25 cellular contexts compared by ENCODE assay signal in genomic region chr21:37093977-37094376, GRCh38. TPM values are rescaled to one million over a fixed set of nuclear protein-coding genes. Genes with fewer than 3 reads are reported as not detected.
DNase-seq lines count a peak whose midpoint lies in the region; ATAC-seq, FAIRE-seq and TF ChIP-seq lines count a peak whose summit lies in the region.
"Had no signal": no experiment of that assay in that cellular context is flagged by ENCODE, and none has a peak within 500 bp of the region (broad histone marks: within the 10 kb centered on the region; RNA-seq: fewer than 3 reads in every experiment).

No MANE protein-coding gene starts in this region.

- TF ChIP-seq EP300 in HepG2 (IDR thresholded peaks at IDR 0.05; ENCODE audit: low read depth in 2 of 2, low read length in 2 of 2) (no peak), HepG2 (CRISPR knock-in tag; IDR thresholded peaks at IDR 0.05; ENCODE audit: borderline replicate concordance) (no peak), K562 (IDR thresholded peaks at IDR 0.05; ENCODE audit: low read length) (no peak)

- intact Hi-C loops in HepG2 (cut with micrococcal nuclease; ENCODE audit: unreplicated experiment) (no loop called here), right lobe of liver (cut with DNase I) (no loop called here), K562 (cut with micrococcal nuclease) (no loop called here)

- peaks cover 4% of the 10 kb centered on the region; the same call in 1 of the 2 replicates for H4K20me1 ChIP-seq in HepG2 (ENCODE audit: insufficient read depth, low read length)
- H4K20me1 ChIP-seq in K562 (replicated peaks; ENCODE audit: control insufficient read depth, insufficient read depth, low read length): no peaks in the 10 kb centered on the region

- H3K4me2 ChIP-seq in HepG2 (ENCODE audit: low read depth, low read length) (no peak overlapping the region), K562 (ENCODE audit: insufficient read depth, low read length) (no peak overlapping the region)
- H3K4me2 ChIP-seq: BLaER1 had no signal

- H3K27ac ChIP-seq in HepG2 (ENCODE audit: extremely low read length, insufficient read depth, low read length) (no peak overlapping the region), right lobe of liver (no peak overlapping the region), K562 (ENCODE audit: extremely low read depth, low read depth, low read length) (no peak overlapping the region)
- H3K27ac ChIP-seq: 22Rv1, BLaER1 had no signal

- TF ChIP-seq CTCF in HepG2 (CRISPR knock-in tag; IDR thresholded peaks at IDR 0.05): no peak
- no peak for TF ChIP-seq CTCF in right lobe of liver (IDR thresholded peaks at IDR 0.05)
- no peak for TF ChIP-seq CTCF in K562 (IDR thresholded peaks at IDR 0.05 in 2 of 3, conservative IDR thresholded peaks at IDR 0.05 in 1 of 3; ENCODE audit: insufficient read depth in 2 of 3, low read depth in 1 of 3, low read length in 3 of 3)

- H3K79me2 ChIP-seq in HepG2 (ENCODE audit: insufficient read depth, low read length): peaks cover 32% of the 10 kb centered on the region
- 0 out of 3 replicates have a peak, but pooled peaks cover 3% of the 10 kb centered on the region for H3K79me2 ChIP-seq in K562 (ENCODE audit: control insufficient read depth, insufficient read depth, low read length)

- no TSS peak for BruUV-seq in HepG2 (replicated peaks; lab: Mats Ljungman, UMichigan)
- no TSS peak for BruUV-seq in K562 (replicated peaks; lab: Mats Ljungman, UMichigan)

- H3K9me3 ChIP-seq in HepG2 (ENCODE audit: low read length) (no peaks in the 10 kb centered on the region), right lobe of liver (no peaks in the 10 kb centered on the region), K562 (replicated peaks; ENCODE audit: control insufficient read depth, insufficient read depth, low read depth, low read length) (no peaks in the 10 kb centered on the region)
- H3K9me3 ChIP-seq: BE2C, BLaER1 had no signal

- DNase-seq in HepG2 (ENCODE audit: low spot score) (no peak), right lobe of liver (no peak), K562 (ENCODE audit: extremely low read depth in 1 of 4, low spot score in 3 of 4) (no peak), LoVo (ENCODE audit: low spot score) (no peak), amygdala (lab: John Stamatoyannopoulos, UW) (no peak)
- DNase-seq: ACHN; BE2C; C1 segment of cervical spinal cord; CD4-positive, alpha-beta memory T cell; CD4-positive, CD25-positive, alpha-beta regulatory T cell; CD8-positive, alpha-beta memory T cell; COR-L47; DMS 273 treated with DMSO at 0.1 percent for 48 hours; DMS153; DMS53; DMS79; DND-41; EL; GDM1 had no signal

- H3K9me1 ChIP-seq in K562 (ENCODE audit: control insufficient read depth, insufficient read depth, low read length): no peaks in the 10 kb centered on the region

- TF ChIP-seq RAD21 in HepG2 (CRISPR knock-in tag; IDR thresholded peaks at IDR 0.05) (no peak), K562 (CRISPR knock-in tag; conservative IDR thresholded peaks at IDR 0.05 in 1 of 2, IDR thresholded peaks at IDR 0.05 in 1 of 2) (no peak)

- no peaks in the 10 kb centered on the region for H3K4me1 ChIP-seq in HepG2 (ENCODE audit: insufficient read depth, low read length)
- H3K4me1 ChIP-seq in right lobe of liver: no peaks in the 10 kb centered on the region
- no peaks in the 10 kb centered on the region for H3K4me1 ChIP-seq in K562 (replicated peaks in 1 of 2; ENCODE audit: control insufficient read depth in 2 of 2, insufficient read depth in 2 of 2, low read length in 2 of 2)
- H3K4me1 ChIP-seq: BE2C, BLaER1 had no signal

- no peak overlapping the region for H2AFZ ChIP-seq in HepG2 (ENCODE audit: low read length)
- H2AFZ ChIP-seq in K562 (ENCODE audit: low read depth, low read length): no peak overlapping the region

- POLR2A ChIA-PET in HepG2 (lab: Yijun Ruan, JAX) (no interaction called here), K562 (lab: Yijun Ruan, JAX) (no interaction called here)

- H3K9ac ChIP-seq in HepG2 (ENCODE audit: insufficient read depth, low read depth, low read length): no peak overlapping the region
- H3K9ac ChIP-seq in K562 (ENCODE audit: insufficient read depth in 1 of 2, low read depth in 2 of 2, low read length in 2 of 2): no peak overlapping the region
- H3K9ac ChIP-seq: BLaER1 had no signal

- CTCF ChIA-PET in HepG2 (lab: Yijun Ruan, JAX; ENCODE audit: low intra/inter-chr PET ratio, low total read pairs): no interaction called here
- CTCF ChIA-PET in K562 (lab: Yijun Ruan, JAX; ENCODE audit: low intra/inter-chr PET ratio): no interaction called here

- in situ Hi-C loops in HepG2 (cut with HindIII; ENCODE audit: extremely low pct_ligation_motif_present, low pct_unique_long_range_greater_than_20kb): no loop called here
- in situ Hi-C loops in K562 (cut with MboI): no loop called here

- FAIRE-seq in HepG2 (lab: Jason Lieb, UNC): no peak
- no peak for FAIRE-seq in K562 (lab: Jason Lieb, UNC)
- FAIRE-seq: GM12878, GM12892, GM18507, GM19239 had no signal

- H3K4me3 ChIP-seq in HepG2 (replicated peaks in 1 of 3; ENCODE audit: insufficient read depth in 1 of 3, low read depth in 2 of 3, low read length in 3 of 3) (no peak overlapping the region), right lobe of liver (no peak overlapping the region), K562 (no peak overlapping the region)
- H3K4me3 ChIP-seq: BLaER1, GM12878 had no signal

- H3K36me3 ChIP-seq in HepG2 (replicated peaks in 1 of 2; ENCODE audit: control insufficient read depth in 1 of 2, insufficient read depth in 2 of 2, low read length in 2 of 2) (peaks cover 17 to 63% of the 10 kb centered on the region in 2 experiments), right lobe of liver (peaks cover 0 to 26% (median 13%) of the 10 kb centered on the region in 4 donors), K562 (ENCODE audit: control insufficient read depth, insufficient read depth, low read length) (peaks cover 79% of the 10 kb centered on the region)

- TF ChIP-seq POLR2A in HepG2 (IDR thresholded peaks at IDR 0.05; ENCODE audit: insufficient read depth in 1 of 2, low read depth in 2 of 2, low read length in 2 of 2) (no peak), right lobe of liver (IDR thresholded peaks at IDR 0.05) (no peak), K562 (conservative IDR thresholded peaks at IDR 0.05) (no peak)

- ATAC-seq in HepG2: no peak
- no peak for ATAC-seq in right lobe of liver
- ATAC-seq in K562: no peak
- ATAC-seq: GM12878 had no signal

- H3K27me3 ChIP-seq in HepG2 (ENCODE audit: control insufficient read depth in 1 of 2, insufficient read depth in 2 of 2, low read length in 2 of 2) (no peaks in the 10 kb centered on the region; a peak in 1 of 5 replicates), right lobe of liver (no peaks in the 10 kb centered on the region), K562 (ENCODE audit: control insufficient read depth in 2 of 2, insufficient read depth in 2 of 2, low read length in 2 of 2) (no peaks in the 10 kb centered on the region)
- H3K27me3 ChIP-seq: BE2C, BLaER1 had no signal

RNA-seq across cellular contexts. Expression of gene TTC3, which starts 20.9 kb away (rescaled TPM):
- total RNA-seq in HepG2 (2016; rRNA removed; fragmentation: Illumina TruSeq; extraction: Trizol) (108 and 162 TPM in 2 replicates), right lobe of liver (10 to 100 TPM; 46.7 to 68.7 (median 54.2) TPM), K562 (2014; rRNA removed) (92.0 and 120 TPM in 2 replicates), K562 (2014; rRNA removed; fragmentation: Illumina TruSeq; extraction: Trizol) (76.9 and 79.7 TPM in 2 replicates), K562 (2015; rRNA removed; fragmentation: Illumina TruSeq; extraction: Trizol) (78.7 and 84.1 TPM in 2 replicates), K562 (2021) (70.2 and 72.3 TPM in 2 replicates)
- 111 and 126 TPM in 2 replicates for total RNA-seq in HepG2 (2016; cell fraction: cytosol; rRNA removed; fragmentation: Illumina TruSeq; extraction: Trizol; ENCODE audit: low read depth)
- total RNA-seq in HepG2 (2016; cell fraction: insoluble cytoplasmic fraction; rRNA removed; fragmentation: Illumina TruSeq; extraction: Trizol): 108 and 166 TPM in 2 replicates
- 165 and 198 TPM in 2 replicates for total RNA-seq in HepG2 (2016; cell fraction: membrane; rRNA removed; fragmentation: Illumina TruSeq; extraction: Trizol)
- 153 and 156 TPM in 2 replicates for total RNA-seq in HepG2 (2016; cell fraction: nucleus; rRNA removed; fragmentation: Illumina TruSeq; extraction: Trizol)
- polyA plus RNA-seq in HepG2 (2011; rRNA removed) (45.8 and 55.7 TPM in 2 replicates), K562 (2011; rRNA removed) (50.9 and 55.2 TPM in 2 replicates), K562 (2014; fragmentation: Illumina TruSeq; extraction: Trizol) (55.2 and 59.5 TPM in 2 replicates), K562 (2014; fragmentation: Nextera tagmentation; extraction: Ambion mirVana) (10 to 100 TPM; 17.5 to 20.2 TPM), K562 (2014; rRNA removed) (43.8 and 45.5 TPM in 2 replicates)
- 38.5 and 41.4 TPM in 2 replicates for polyA plus RNA-seq in HepG2 (2011; cell fraction: cytosol; rRNA removed)
- polyA plus RNA-seq in HepG2 (2011; cell fraction: nucleus; rRNA removed): 75.7 and 103 TPM in 2 replicates
- 62.1 and 88.8 TPM in 2 replicates for polyA plus RNA-seq in HepG2 (2012)
- polyA plus RNA-seq in HepG2 (2016; cell fraction: cytosol; fragmentation: Illumina TruSeq; extraction: Trizol; ENCODE audit: low read depth): 6.9 and 8.0 TPM in 2 replicates
- polyA plus RNA-seq in HepG2 (2016; cell fraction: insoluble cytoplasmic fraction; fragmentation: Illumina TruSeq; extraction: Trizol; ENCODE audit: low read depth): 102 and 108 TPM in 2 replicates
- 34.7 and 44.9 TPM in 2 replicates for polyA plus RNA-seq in HepG2 (2016; cell fraction: membrane; fragmentation: Illumina TruSeq; extraction: Trizol; ENCODE audit: low read depth)
- polyA plus RNA-seq in HepG2 (2016; cell fraction: nucleus; fragmentation: Illumina TruSeq; extraction: Trizol; ENCODE audit: insufficient read depth, low read depth): 109 and 111 TPM in 2 replicates
- 51.0 and 75.9 TPM in 2 replicates for polyA minus RNA-seq in HepG2 (2011; rRNA and poly(A)+ RNA removed; ENCODE audit: low replicate concordance)
- 139 and 147 TPM in 2 replicates for polyA minus RNA-seq in HepG2 (2011; cell fraction: cytosol; rRNA and poly(A)+ RNA removed)
- 285 and 338 TPM in 2 replicates for polyA minus RNA-seq in HepG2 (2011; cell fraction: nucleus; rRNA and poly(A)+ RNA removed)
- total RNA-seq in K562 (2011; cell fraction: chromatin; rRNA removed; ENCODE audit: low replicate concordance): 68.3 and 340 TPM in 2 replicates
- 36.7 and 62.0 TPM in 2 replicates for total RNA-seq in K562 (2011; cell fraction: nucleolus; rRNA removed)
- total RNA-seq in K562 (2011; cell fraction: nucleoplasm; rRNA removed): 111 and 148 TPM in 2 replicates
- 23.6 and 27.3 TPM in 2 replicates for polyA plus RNA-seq in K562 (2011; cell fraction: cytosol; rRNA removed)
- 76.0 and 95.6 TPM in 2 replicates for polyA plus RNA-seq in K562 (2011; cell fraction: nucleus; rRNA removed)
- 39.0 and 63.6 TPM in 2 replicates for polyA plus RNA-seq in K562 (2012)
- polyA minus RNA-seq in K562 (2011; rRNA and poly(A)+ RNA removed): 113 and 162 TPM in 2 replicates
- 61.4 and 64.4 TPM in 2 replicates for polyA minus RNA-seq in K562 (2011; cell fraction: cytosol; rRNA and poly(A)+ RNA removed)
- 81.3 and 164 TPM in 2 replicates for polyA minus RNA-seq in K562 (2011; cell fraction: nucleus; rRNA and poly(A)+ RNA removed)

RNA-seq across cellular contexts. Expression of gene PIGP, which starts 21.1 kb away (rescaled TPM):
- 13.7 and 14.8 TPM in 2 replicates for total RNA-seq in HepG2 (2016; rRNA removed; fragmentation: Illumina TruSeq; extraction: Trizol)
- 17.8 and 18.9 TPM in 2 replicates for total RNA-seq in HepG2 (2016; cell fraction: cytosol; rRNA removed; fragmentation: Illumina TruSeq; extraction: Trizol; ENCODE audit: low read depth)
- total RNA-seq in HepG2 (2016; cell fraction: insoluble cytoplasmic fraction; rRNA removed; fragmentation: Illumina TruSeq; extraction: Trizol): 14.0 and 14.9 TPM in 2 replicates
- 20.5 and 22.0 TPM in 2 replicates for total RNA-seq in HepG2 (2016; cell fraction: membrane; rRNA removed; fragmentation: Illumina TruSeq; extraction: Trizol)
- 10.7 and 17.6 TPM in 2 replicates for total RNA-seq in HepG2 (2016; cell fraction: nucleus; rRNA removed; fragmentation: Illumina TruSeq; extraction: Trizol)
- 27.3 and 33.4 TPM in 2 replicates for polyA plus RNA-seq in HepG2 (2011; rRNA removed)
- polyA plus RNA-seq in HepG2 (2011; cell fraction: cytosol; rRNA removed): 11.5 and 19.9 TPM in 2 replicates
- 14.6 and 17.8 TPM in 2 replicates for polyA plus RNA-seq in HepG2 (2011; cell fraction: nucleus; rRNA removed)
- 10.2 and 23.5 TPM in 2 replicates for polyA plus RNA-seq in HepG2 (2012)
- polyA plus RNA-seq in HepG2 (2016; cell fraction: cytosol; fragmentation: Illumina TruSeq; extraction: Trizol; ENCODE audit: low read depth): 30.3 and 35.6 TPM in 2 replicates
- polyA plus RNA-seq in HepG2 (2016; cell fraction: insoluble cytoplasmic fraction; fragmentation: Illumina TruSeq; extraction: Trizol; ENCODE audit: low read depth): 25.5 and 30.4 TPM in 2 replicates
- polyA plus RNA-seq in HepG2 (2016; cell fraction: membrane; fragmentation: Illumina TruSeq; extraction: Trizol; ENCODE audit: low read depth): 33.9 and 38.2 TPM in 2 replicates
- polyA plus RNA-seq in HepG2 (2016; cell fraction: nucleus; fragmentation: Illumina TruSeq; extraction: Trizol; ENCODE audit: insufficient read depth, low read depth): 37.8 and 39.4 TPM in 2 replicates
- 7.7 and 7.8 TPM in 2 replicates for polyA minus RNA-seq in HepG2 (2011; rRNA and poly(A)+ RNA removed; ENCODE audit: low replicate concordance)
- polyA minus RNA-seq in HepG2 (2011; cell fraction: cytosol; rRNA and poly(A)+ RNA removed): 5.8 and 7.8 TPM in 2 replicates
- 11.4 and 13.6 TPM in 2 replicates for polyA minus RNA-seq in HepG2 (2011; cell fraction: nucleus; rRNA and poly(A)+ RNA removed)
- total RNA-seq in right lobe of liver: 10 to 100 TPM; 11.3 to 19.0 (median 17.3) TPM
- 14.7 and 23.3 TPM in 2 replicates for total RNA-seq in K562 (2011; cell fraction: chromatin; rRNA removed; ENCODE audit: low replicate concordance)
- total RNA-seq in K562 (2011; cell fraction: nucleolus; rRNA removed): 11.3 and 13.5 TPM in 2 replicates
- 22.6 and 23.7 TPM in 2 replicates for total RNA-seq in K562 (2011; cell fraction: nucleoplasm; rRNA removed)
- total RNA-seq in K562 (2014; rRNA removed): 18.3 and 23.3 TPM in 2 replicates
- 33.9 and 41.4 TPM in 2 replicates for total RNA-seq in K562 (2014; rRNA removed; fragmentation: Illumina TruSeq; extraction: Trizol)
- total RNA-seq in K562 (2015; rRNA removed; fragmentation: Illumina TruSeq; extraction: Trizol): 28.6 and 35.6 TPM in 2 replicates
- total RNA-seq in K562 (2021): 26.3 and 33.2 TPM in 2 replicates
- polyA plus RNA-seq in K562 (2011; rRNA removed): 61.5 and 72.1 TPM in 2 replicates
- polyA plus RNA-seq in K562 (2011; cell fraction: cytosol; rRNA removed): 19.3 and 44.8 TPM in 2 replicates
- 16.6 and 25.9 TPM in 2 replicates for polyA plus RNA-seq in K562 (2011; cell fraction: nucleus; rRNA removed)
- 35.4 and 65.1 TPM in 2 replicates for polyA plus RNA-seq in K562 (2012)
- 40.8 and 50.0 TPM in 2 replicates for polyA plus RNA-seq in K562 (2014; fragmentation: Illumina TruSeq; extraction: Trizol)
- polyA plus RNA-seq in K562 (2014; fragmentation: Nextera tagmentation; extraction: Ambion mirVana): 100 to 1,000 TPM; 108 to 122 TPM
- polyA plus RNA-seq in K562 (2014; rRNA removed): 25.7 and 36.0 TPM in 2 replicates
- 20.4 and 27.9 TPM in 2 replicates for polyA minus RNA-seq in K562 (2011; rRNA and poly(A)+ RNA removed)
- polyA minus RNA-seq in K562 (2011; cell fraction: cytosol; rRNA and poly(A)+ RNA removed): 6.1 and 13.9 TPM in 2 replicates
- 9.2 and 12.9 TPM in 2 replicates for polyA minus RNA-seq in K562 (2011; cell fraction: nucleus; rRNA and poly(A)+ RNA removed)

Comparison
In these comparisons a context has a peak if more than half of its experiments do, and no peak if none do; other contexts are left out.
1. Of the 241 proteins assayed by ChIP-seq in both HepG2 and K562: peak only in HepG2: MAFF; only in K562: none; in both: MAFK; in neither: 239.